In genomic region chr9:76400534-76401096, GRCh38 we compare ENCODE assay signal across 1 cellular context.
TF ChIP-seq lines count a peak whose summit lies in the region.

No MANE protein-coding gene starts in this region.

TF ChIP-seq in HepG2, 621 proteins besides CTCF, POLR2A, EP300 and RAD21 (continued from another document):
- TF ChIP-seq MATR3 (CRISPR knock-in tag; IDR thresholded peaks at IDR 0.05) = no peak
- no peak for TF ChIP-seq KDM5A (IDR thresholded peaks at IDR 0.05; ENCODE audit: borderline replicate concordance, low read length)
- no peak for TF ChIP-seq ETV5 (CRISPR knock-in tag; IDR thresholded peaks at IDR 0.05; ENCODE audit: borderline replicate concordance)
- TF ChIP-seq, protein P1, sequence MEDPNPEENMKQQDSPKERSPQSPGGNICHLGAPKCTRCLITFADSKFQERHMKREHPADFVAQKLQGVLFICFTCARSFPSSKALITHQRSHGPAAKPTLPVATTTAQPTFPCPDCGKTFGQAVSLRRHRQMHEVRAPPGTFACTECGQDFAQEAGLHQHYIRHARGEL (CRISPR knock-in tag; IDR thresholded peaks at IDR 0.05) = no peak
- TF ChIP-seq ZNF577 (CRISPR knock-in tag; IDR thresholded peaks at IDR 0.05; ENCODE audit: borderline replicate concordance, low read depth) = no peak
TF ChIP-seq in HepG2: peak in this region for 8.
